ENCODE assay signal across 15 cellular contexts in genomic region chr13:29884671-29885424, GRCh38. TPM values are rescaled to one million over a fixed set of nuclear protein-coding genes. Genes with fewer than 3 reads are reported as not detected.
DNase-seq lines count a peak whose midpoint lies in the region; ATAC-seq, FAIRE-seq and TF ChIP-seq lines count a peak whose summit lies in the region.
"Had no signal": no experiment of that assay in that cellular context is flagged by ENCODE, and none has a peak within 500 bp of the region (broad histone marks: within the 10 kb centered on the region; RNA-seq: fewer than 3 reads in every experiment).

No MANE protein-coding gene starts in this region.

- TF ChIP-seq CTCF in mammary epithelial cell (conservative IDR thresholded peaks at IDR 0.05 in 1 of 2, IDR thresholded peaks at IDR 0.05 in 1 of 2; ENCODE audit: extremely low read depth in 1 of 2, insufficient read depth in 1 of 2, low read depth in 1 of 2, low read length in 2 of 2) (no peak), breast epithelium (IDR thresholded peaks at IDR 0.05) (no peak)

- no peak for ATAC-seq in HG03378 (IDR thresholded peaks at IDR 0.05; ENCODE audit: unreplicated experiment)
- ATAC-seq: activated T-cell treated with anti-CD3 and anti-CD28 coated beads, Interleukin-2, amount 50 U/mL, for 4 hours; Panc1 had no signal

- no peak for FAIRE-seq in urothelium cell line (lab: Jason Lieb, UNC)

- H4K20me1 ChIP-seq in mammary epithelial cell (ENCODE audit: insufficient read depth, low read length): no peaks in the 10 kb centered on the region

- H3K27ac Mint-ChIP-seq in T-helper 2 cell treated with Interferon-gamma antibody and Interleukin-4, amounts not matched to agents 5 μg/mL and 100 μg/mL, for 36 hours: no peak overlapping the region
- H3K27ac Mint-ChIP-seq: HFFc6 had no signal

- in situ Hi-C loops in mammary epithelial cell (cut with MboI; ENCODE audit: low sequenced_read_pairs in 2 of 2): no loop called here

- 37% methylated on average over 7 of the region's 7 CpGs for WGBS in mammary epithelial cell (ENCODE audit: low coverage, missing lambda C conversion rate)
- 45 to 47% methylated on average over 6 to 7 of the region's 7 CpGs for WGBS in ectodermal cell, 2 experiments

- H3K27ac ChIP-seq in mammary epithelial cell (ENCODE audit: insufficient read depth, low read depth, low read length): peak overlapping the region; percentile 60
- H3K27ac ChIP-seq in breast epithelium: peak overlapping the region in 1 of 2 donors; percentile 19
- H3K27ac ChIP-seq in ectodermal cell (ENCODE audit: insufficient read depth, low read depth, low read length, poor library complexity, severe bottlenecking): peak overlapping the region; percentile 93

- no peaks in the 10 kb centered on the region for H3K79me2 ChIP-seq in mammary epithelial cell (ENCODE audit: insufficient read depth, low read length)

- H3K36me3 ChIP-seq in mammary epithelial cell (ENCODE audit: insufficient read depth, low read length) (no peaks in the 10 kb centered on the region), breast epithelium (no peaks in the 10 kb centered on the region), ectodermal cell (ENCODE audit: control insufficient read depth, insufficient read depth, low read length) (no peaks in the 10 kb centered on the region)

- peaks cover 7% of the 10 kb centered on the region for H3K27me3 Mint-ChIP-seq in T-helper 2 cell treated with Interferon-gamma antibody and Interleukin-4, amounts not matched to agents 5 μg/mL and 100 μg/mL, for 36 hours (ENCODE audit: low read depth)

- dilution Hi-C loops in mammary epithelial cell (cut with HindIII; ENCODE audit: low sequenced_read_pairs): no loop called here

- intact Hi-C loops in mammary epithelial cell (cut with micrococcal nuclease) (no loop called here), breast epithelium (cut with DNase I; ENCODE audit: low total_unique reads) (no loop called here)

- H2AFZ ChIP-seq in mammary epithelial cell (ENCODE audit: low read depth, low read length): peak overlapping the region; percentile 64

- DNase-seq in mammary epithelial cell (peak; percentile 84), breast epithelium (ENCODE audit: low spot score in 2 of 2) (no peak), medulla oblongata (ENCODE audit: extremely low spot score) (peak; percentile 88), urothelium cell line (ENCODE audit: low spot score) (peak; percentile 27), NCI-H1105 (lab: John Stamatoyannopoulos, UW) (no peak)
- DNase-seq in T-helper 2 cell treated with Interferon-gamma antibody and Interleukin-4, amounts not matched to agents 5 μg/mL and 100 μg/mL, for 36 hours (ENCODE audit: low spot score): no peak
- DNase-seq: activated CD4-positive, alpha-beta T cell treated with anti-CD3 and anti-CD28 coated beads for 48 hours; activated T-cell treated with anti-CD3 and anti-CD28 coated beads, Interleukin-2, amount 50 U/mL, for 4 hours; amniotic stem cell; effector CD4-positive, alpha-beta T cell; HFFc6; occipital lobe had no signal

- no peak overlapping the region for H3K4me3 ChIP-seq in mammary epithelial cell (replicated peaks in 1 of 3; ENCODE audit: insufficient read depth in 1 of 3, low read depth in 2 of 3, low read length in 3 of 3)
- H3K4me3 ChIP-seq in breast epithelium: no peak overlapping the region
- no peak overlapping the region for H3K4me3 ChIP-seq in ectodermal cell (ENCODE audit: insufficient read depth, low read depth, low read length)

- H3K9ac ChIP-seq in mammary epithelial cell (ENCODE audit: insufficient read depth, low read length): peak overlapping the region; percentile 43

- peaks cover 18% of the 10 kb centered on the region for H3K4me1 Mint-ChIP-seq in T-helper 2 cell treated with Interferon-gamma antibody and Interleukin-4, amounts not matched to agents 5 μg/mL and 100 μg/mL, for 36 hours (ENCODE audit: low read depth)

- no peaks in the 10 kb centered on the region for H3K9me3 Mint-ChIP-seq in T-helper 2 cell treated with Interferon-gamma antibody and Interleukin-4, amounts not matched to agents 5 μg/mL and 100 μg/mL, for 36 hours
- H3K9me3 Mint-ChIP-seq: activated T-cell treated with anti-CD3 and anti-CD28 coated beads, Interleukin-2, amount 50 U/mL, for 4 hours; HFFc6 had no signal

- H3K4me3 Mint-ChIP-seq in T-helper 2 cell treated with Interferon-gamma antibody and Interleukin-4, amounts not matched to agents 5 μg/mL and 100 μg/mL, for 36 hours: no peak overlapping the region
- H3K4me3 Mint-ChIP-seq: activated T-cell treated with anti-CD3 and anti-CD28 coated beads, Interleukin-2, amount 50 U/mL, for 4 hours; HFFc6 had no signal

- CTCF ChIA-PET in mammary epithelial cell (lab: Charles Lee; ENCODE audit: low non-redundant PET): no interaction called here

- no TSS peak for BruUV-seq in mammary epithelial cell (replicated peaks; lab: Mats Ljungman, UMichigan)

- H3K36me3 Mint-ChIP-seq in T-helper 2 cell treated with Interferon-gamma antibody and Interleukin-4, amounts not matched to agents 5 μg/mL and 100 μg/mL, for 36 hours (ENCODE audit: low read depth): no peaks in the 10 kb centered on the region

- H3K4me1 ChIP-seq in mammary epithelial cell (ENCODE audit: insufficient read depth, low read length): no peaks in the 10 kb centered on the region
- no peaks in the 10 kb centered on the region for H3K4me1 ChIP-seq in breast epithelium
- peaks cover 37% of the 10 kb centered on the region for H3K4me1 ChIP-seq in ectodermal cell (ENCODE audit: control insufficient read depth, insufficient read depth, low read length)

- H3K9me3 ChIP-seq in mammary epithelial cell (replicated peaks; ENCODE audit: insufficient read depth, low read length) (no peaks in the 10 kb centered on the region), breast epithelium (no peaks in the 10 kb centered on the region), ectodermal cell (ENCODE audit: control insufficient read depth, low read length) (no peaks in the 10 kb centered on the region)

- peak overlapping the region; percentile 42 for H3K4me2 ChIP-seq in mammary epithelial cell (ENCODE audit: insufficient read depth, low read depth, low read length)

- H3K27me3 ChIP-seq in mammary epithelial cell (ENCODE audit: insufficient read depth, low read length): no peaks in the 10 kb centered on the region
- no peaks in the 10 kb centered on the region for H3K27me3 ChIP-seq in breast epithelium
- H3K27me3 ChIP-seq in ectodermal cell (ENCODE audit: control insufficient read depth, insufficient read depth, low read length, poor library complexity, severe bottlenecking): no peaks in the 10 kb centered on the region

- TF ChIP-seq POLR2A in breast epithelium (IDR thresholded peaks at IDR 0.05): no peak

RNA-seq across cellular contexts. Expression of gene UBL3, which starts 34.4 kb away (rescaled TPM):
- total RNA-seq in mammary epithelial cell: 10 to 100 TPM; 11.4 to 19.0 TPM
- polyA plus RNA-seq in mammary epithelial cell: 5.2 TPM
- polyA minus RNA-seq in mammary epithelial cell: 1.2 TPM
- 10 to 100 TPM; 32.4 to 60.7 (median 36.6) TPM for total RNA-seq in breast epithelium
- 24.2 TPM for polyA plus RNA-seq in ectodermal cell (2013, experiment 1 of 4)
- polyA plus RNA-seq in ectodermal cell (2013, experiment 2 of 4): 21.3 TPM
- polyA plus RNA-seq in ectodermal cell (2013, experiment 3 of 4): 20.6 TPM
- polyA plus RNA-seq in ectodermal cell (2013, experiment 4 of 4): 24.3 TPM

Comparison
In these comparisons a context has a peak if more than half of its experiments do, and no peak if none do; other contexts are left out.
1. DNase-seq: peak in mammary epithelial cell (single experiment), medulla oblongata (single experiment) and urothelium cell line (single experiment); none in breast epithelium (0 of 2), NCI-H1105 (single experiment) and T-helper 2 cell treated with Interferon-gamma antibody and Interleukin-4, amounts not matched to agents 5 μg/mL and 100 μg/mL, for 36 hours (single experiment).